ENCODE assay signal across 20 cellular contexts in genomic region chr18:72697706-72698105, GRCh38.
DNase-seq lines count a peak whose midpoint lies in the region; ATAC-seq, FAIRE-seq and TF ChIP-seq lines count a peak whose summit lies in the region.
"Had no signal": no experiment of that assay in that cellular context is flagged by ENCODE, and none has a peak within 500 bp of the region (broad histone marks: within the 10 kb centered on the region; RNA-seq: fewer than 3 reads in every experiment).

No MANE protein-coding gene starts in this region.

- H3K79me2 ChIP-seq in SK-N-SH (ENCODE audit: insufficient read depth) (no peaks in the 10 kb centered on the region), OCI-LY3 (ENCODE audit: low read length) (no peaks in the 10 kb centered on the region), GM12878 (ENCODE audit: control insufficient read depth, insufficient read depth, low read length) (no peaks in the 10 kb centered on the region), neural progenitor cell (ENCODE audit: low read depth) (no peaks in the 10 kb centered on the region)

- no peak for TF ChIP-seq EP300 in SK-N-SH (IDR thresholded peaks at IDR 0.05; ENCODE audit: borderline replicate concordance in 1 of 2, low read depth in 1 of 2, low read length in 1 of 2)
- TF ChIP-seq EP300 in GM12878 (IDR thresholded peaks at IDR 0.05; ENCODE audit: borderline replicate concordance in 1 of 2, control insufficient read depth in 1 of 2, low read depth in 2 of 2, low read length in 2 of 2), result no peak

- H3K9me2 ChIP-seq in SK-N-SH, result no peaks in the 10 kb centered on the region

- H3K27ac ChIP-seq in SK-N-SH (ENCODE audit: low read depth in 2 of 2, low read length in 1 of 2) (no peak overlapping the region), OCI-LY3 (ENCODE audit: low read length) (no peak overlapping the region), GM12878 (ENCODE audit: control insufficient read depth, insufficient read depth) (no peak overlapping the region), neuronal stem cell (replicated peaks; ENCODE audit: low read length) (no peak overlapping the region), neural progenitor cell (no peak overlapping the region)
- H3K27ac ChIP-seq: GM23248 had no signal

- H3K18ac ChIP-seq in neuronal stem cell (ENCODE audit: low read length), result no peak overlapping the region

- no peak for ATAC-seq in SK-N-SH treated with all-trans-retinoic acid at 6 μM for 48 hours
- no peak for ATAC-seq in GM12878
- no peak for ATAC-seq in activated naive CD4-positive, alpha-beta T cell treated with anti-CD3 and anti-CD28 coated beads, Interleukin-2, amount 50 U/mL, for 72 hours

- peak; percentile 13 for FAIRE-seq in GM12878 (lab: Jason Lieb, UNC)
- FAIRE-seq: GM12892, GM18507 had no signal

- no peaks in the 10 kb centered on the region for H3K36me3 Mint-ChIP-seq in activated naive CD4-positive, alpha-beta T cell treated with anti-CD3 and anti-CD28 coated beads, Interleukin-2, amount 50 U/mL, for 72 hours
- no peaks in the 10 kb centered on the region for H3K36me3 Mint-ChIP-seq in neural progenitor cell

- no TSS peak for BruUV-seq in GM12878 (replicated peaks; lab: Mats Ljungman, UMichigan)

- no peaks in the 10 kb centered on the region for H3K79me1 ChIP-seq in neuronal stem cell (ENCODE audit: low read depth, low read length)

- no peak overlapping the region for H3K9ac ChIP-seq in SK-N-SH
- no peak overlapping the region for H3K9ac ChIP-seq in OCI-LY3 (ENCODE audit: low read length)
- no peak overlapping the region for H3K9ac ChIP-seq in GM12878 (ENCODE audit: control insufficient read depth, insufficient read depth, low read length)
- H3K9ac ChIP-seq in neuronal stem cell (ENCODE audit: low read depth, low read length, poor library complexity), result no peak overlapping the region
- H3K9ac ChIP-seq in neural progenitor cell, result no peak overlapping the region
- H3K9ac ChIP-seq: GM23248 had no signal

- TF ChIP-seq POLR2A in GM12878 (IDR thresholded peaks at IDR 0.05; ENCODE audit: low read depth, low read length), result no peak

- in situ Hi-C loops in GM12878 (cut with MboI), result no loop called here

- no peak overlapping the region for H3K4me2 ChIP-seq in SK-N-SH
- H3K4me2 ChIP-seq in OCI-LY3 (ENCODE audit: low read length), result no peak overlapping the region
- H3K4me2 ChIP-seq in GM12878 (ENCODE audit: control insufficient read depth, insufficient read depth), result no peak overlapping the region
- no peak overlapping the region for H3K4me2 ChIP-seq in neuronal stem cell (ENCODE audit: insufficient read depth, low read length, poor library complexity, severe bottlenecking)
- H3K4me2 ChIP-seq in neural progenitor cell, result no peak overlapping the region

- H3K4me1 ChIP-seq in SK-N-SH (ENCODE audit: control insufficient read depth in 1 of 2, insufficient read depth in 2 of 2, low read depth in 1 of 2, low read length in 1 of 2), result peaks cover 0 to under 1% of the 10 kb centered on the region in 2 experiments; a peak in 1 of 4 replicates
- H3K4me1 ChIP-seq in OCI-LY3 (ENCODE audit: low read length), result peaks cover 4% of the 10 kb centered on the region; the same call in 1 of the 2 replicates
- no peaks in the 10 kb centered on the region for H3K4me1 ChIP-seq in GM12878 (ENCODE audit: control insufficient read depth, insufficient read depth, low read length)
- peaks cover 0 to under 1% of the 10 kb centered on the region in 2 donors for H3K4me1 ChIP-seq in neuronal stem cell (ENCODE audit: control insufficient read depth in 2 of 2, insufficient read depth in 1 of 2, low read depth in 1 of 2, low read length in 2 of 2)
- H3K4me1 ChIP-seq in neural progenitor cell, result peaks cover 3% of the 10 kb centered on the region
- H3K4me1 ChIP-seq: Caco-2 had no signal

- H4K8ac ChIP-seq in neuronal stem cell (ENCODE audit: low read depth, low read length), result no peak overlapping the region

- RAD21 ChIA-PET in GM12878 (lab: Charles Lee; ENCODE audit: unreplicated experiment), result no interaction called here

- H2BK12ac ChIP-seq in neuronal stem cell (ENCODE audit: low read length), result no peak overlapping the region

- TF ChIP-seq CTCF in SK-N-SH (IDR thresholded peaks at IDR 0.05) (no peak), OCI-LY3 (IDR thresholded peaks at IDR 0.05; ENCODE audit: low read depth, low read length) (no peak), GM12878 (IDR thresholded peaks at IDR 0.05 in 2 of 3, conservative IDR thresholded peaks at IDR 0.05 in 1 of 3; ENCODE audit: control insufficient read depth in 2 of 3, extremely low read depth in 1 of 3, insufficient read depth in 1 of 3, low read depth in 3 of 3, low read length in 3 of 3) (no peak), neural progenitor cell (IDR thresholded peaks at IDR 0.05) (no peak)

- H3K36me3 ChIP-seq in SK-N-SH (replicated peaks in 1 of 2; ENCODE audit: control insufficient read depth in 1 of 2, insufficient read depth in 2 of 2, low read length in 1 of 2) (no peaks in the 10 kb centered on the region), OCI-LY3 (replicated peaks; ENCODE audit: low read depth, low read length) (no peaks in the 10 kb centered on the region), GM12878 (ENCODE audit: control insufficient read depth in 2 of 2, insufficient read depth in 2 of 2, low read length in 1 of 2) (no peaks in the 10 kb centered on the region), neuronal stem cell (replicated peaks in 1 of 2; ENCODE audit: control insufficient read depth in 2 of 2, insufficient read depth in 2 of 2, low read length in 2 of 2) (no peaks in the 10 kb centered on the region), neural progenitor cell (no peaks in the 10 kb centered on the region)

- no peak overlapping the region for H3K4ac ChIP-seq in neuronal stem cell (ENCODE audit: low read length)

- H3F3A ChIP-seq in SK-N-SH (replicated peaks; ENCODE audit: insufficient read depth) (no peaks in the 10 kb centered on the region), neural progenitor cell (ENCODE audit: low read depth) (no peaks in the 10 kb centered on the region)

- WGBS in SK-N-SH (ENCODE audit: low lambda C conversion rate), result 50% methylated on average over 6 of the region's 6 CpGs
- 45% methylated on average over 6 of the region's 6 CpGs for WGBS in GM12878 (ENCODE audit: insufficient coverage, insufficient replicate concordance, low lambda C conversion rate, missing lambda C conversion rate)
- no CpG with 5 or more reads among the region's 6 CpGs for WGBS in neuronal stem cell (ENCODE audit: extremely low coverage in 2 of 2, insufficient read length in 2 of 2, insufficient replicate concordance in 1 of 2), 2 donors

- H3K27me3 Mint-ChIP-seq in neural progenitor cell (ENCODE audit: insufficient read depth, low read depth), result no peaks in the 10 kb centered on the region
- H3K27me3 Mint-ChIP-seq: CD4-positive, alpha-beta T cell had no signal

- H4K20me1 ChIP-seq in SK-N-SH (ENCODE audit: insufficient read depth) (no peaks in the 10 kb centered on the region), OCI-LY3 (ENCODE audit: insufficient read depth, low read length) (no peaks in the 10 kb centered on the region), GM12878 (ENCODE audit: control insufficient read depth, insufficient read depth) (no peaks in the 10 kb centered on the region), neural progenitor cell (ENCODE audit: low read depth) (no peaks in the 10 kb centered on the region)

- no peak overlapping the region for H3K4me3 Mint-ChIP-seq in neural progenitor cell
- H3K4me3 Mint-ChIP-seq: CD4-positive, alpha-beta T cell had no signal

- peaks cover 5% of the 10 kb centered on the region for H3K4me1 Mint-ChIP-seq in neural progenitor cell

- H3K23ac ChIP-seq in neuronal stem cell (ENCODE audit: low read depth, low read length, poor library complexity), result no peak overlapping the region

- H3K9me3 ChIP-seq in SK-N-SH, result no peaks in the 10 kb centered on the region
- H3K9me3 ChIP-seq in OCI-LY3 (ENCODE audit: insufficient read depth, low read length), result no peaks in the 10 kb centered on the region
- no peaks in the 10 kb centered on the region; the same call in 2 of the 3 replicates for H3K9me3 ChIP-seq in GM12878 (replicated peaks; ENCODE audit: control insufficient read depth, insufficient read depth, low read length)
- no peaks in the 10 kb centered on the region for H3K9me3 ChIP-seq in neuronal stem cell (replicated peaks in 1 of 2; ENCODE audit: control insufficient read depth in 2 of 2, insufficient read depth in 1 of 2, low read depth in 1 of 2, low read length in 2 of 2)
- H3K9me3 ChIP-seq in neural progenitor cell (ENCODE audit: low read depth), result no peaks in the 10 kb centered on the region
- H3K9me3 ChIP-seq: Caco-2 had no signal

- intact Hi-C loops in GM12878 (cut with micrococcal nuclease; ENCODE audit: unreplicated experiment), result no loop called here

- TF ChIP-seq RAD21 in SK-N-SH (IDR thresholded peaks at IDR 0.05; ENCODE audit: low read length), result no peak
- no peak for TF ChIP-seq RAD21 in GM12878 (IDR thresholded peaks at IDR 0.05; ENCODE audit: insufficient read depth, low read depth, low read length)

- H3K27ac Mint-ChIP-seq in activated naive CD4-positive, alpha-beta T cell treated with anti-CD3 and anti-CD28 coated beads, Interleukin-2, amount 50 U/mL, for 72 hours, result no peak overlapping the region
- H3K27ac Mint-ChIP-seq in neural progenitor cell, result no peak overlapping the region
- H3K27ac Mint-ChIP-seq: CD4-positive, alpha-beta T cell had no signal

- H2AFZ ChIP-seq in SK-N-SH (ENCODE audit: low read depth), result peak overlapping the region; percentile 47; the same call in 1 of the 2 replicates
- H2AFZ ChIP-seq in OCI-LY3 (ENCODE audit: low read depth, low read length), result peak overlapping the region; percentile 47; the same call in 1 of the 2 replicates
- H2AFZ ChIP-seq in GM12878 (ENCODE audit: control insufficient read depth, low read depth, low read length), result peak overlapping the region; percentile 9
- H2AFZ ChIP-seq in neuronal stem cell (ENCODE audit: low read length), result peak overlapping the region; percentile 39
- no peak overlapping the region for H2AFZ ChIP-seq in neural progenitor cell (replicated peaks)
- H2AFZ ChIP-seq: GM23248 had no signal

- H3K27me3 ChIP-seq in SK-N-SH (ENCODE audit: insufficient read depth) (no peaks in the 10 kb centered on the region), OCI-LY3 (ENCODE audit: low read depth, low read length) (no peaks in the 10 kb centered on the region), GM12878 (replicated peaks in 1 of 2; ENCODE audit: control insufficient read depth in 2 of 2, insufficient read depth in 2 of 2, low read length in 1 of 2) (no peaks in the 10 kb centered on the region), neuronal stem cell (ENCODE audit: control insufficient read depth in 3 of 3, insufficient read depth in 3 of 3, low read depth in 1 of 3, low read length in 3 of 3) (no peaks in the 10 kb centered on the region), neural progenitor cell (no peaks in the 10 kb centered on the region)

- H3K9me3 Mint-ChIP-seq in activated naive CD4-positive, alpha-beta T cell treated with anti-CD3 and anti-CD28 coated beads, Interleukin-2, amount 50 U/mL, for 72 hours, result peaks cover 0 to under 1% of the 10 kb centered on the region in 2 donors
- no peaks in the 10 kb centered on the region for H3K9me3 Mint-ChIP-seq in neural progenitor cell
- H3K9me3 Mint-ChIP-seq: CD4-positive, alpha-beta T cell had no signal

- DNase-seq in SK-N-SH (no peak), GM12878 (ENCODE audit: low read depth, low spot score) (no peak), neuronal stem cell (ENCODE audit: low spot score) (no peak), LoVo (ENCODE audit: low spot score) (no peak), neural progenitor cell (ENCODE audit: low spot score) (no peak)
- DNase-seq in activated naive CD4-positive, alpha-beta T cell treated with anti-CD3 and anti-CD28 coated beads, Interleukin-2, amount 50 U/mL, for 72 hours (ENCODE audit: low spot score in 2 of 2), result no peak
- DNase-seq: 8988T; Caco-2; CD4-positive, alpha-beta T cell; DMS153; GM23248; NCI-H1417; NCI-H187; NCI-H226; NCI-H526; Right ventricle myocardium superior had no signal

- SMC1A ChIA-PET in GM12878 (lab: Charles Lee; ENCODE audit: uncharacterized antibody, unreplicated experiment), result interaction anchor here (1.1 kb wide), 1 partner anchor 45 kb away, joined by 3 read pairs; no protein-coding TSS in a partner anchor

- H2BK120ac ChIP-seq in neuronal stem cell (ENCODE audit: low read depth, low read length), result no peak overlapping the region

- POLR2A ChIA-PET in SK-N-SH (lab: Yijun Ruan, JAX), result no interaction called here
- POLR2A ChIA-PET in GM12878 (lab: Charles Lee), result no interaction called here

- no peak overlapping the region for H2BK15ac ChIP-seq in neuronal stem cell (ENCODE audit: low read length)

- no peak overlapping the region for H4K91ac ChIP-seq in neuronal stem cell (ENCODE audit: low read depth, low read length, poor library complexity)

- no peak overlapping the region for H3K14ac ChIP-seq in neuronal stem cell (ENCODE audit: low read length)

- no peak overlapping the region for H2AK5ac ChIP-seq in neuronal stem cell (ENCODE audit: low read depth, low read length)

- no peak overlapping the region for H2BK5ac ChIP-seq in neuronal stem cell (ENCODE audit: low read length)

- CTCF ChIA-PET in SK-N-SH (lab: Yijun Ruan, JAX) (no interaction called here), GM12878 (lab: Yijun Ruan, JAX) (interaction anchor here (1.0 kb wide), 1 partner anchor 66 kb away, joined by 4 read pairs; no protein-coding TSS in a partner anchor)

- no peak overlapping the region for H3K4me3 ChIP-seq in SK-N-SH (ENCODE audit: low read depth in 2 of 2, low read length in 1 of 2)
- no peak overlapping the region for H3K4me3 ChIP-seq in OCI-LY3 (ENCODE audit: low read length)
- H3K4me3 ChIP-seq in GM12878, result no peak overlapping the region
- no peak overlapping the region for H3K4me3 ChIP-seq in neuronal stem cell (ENCODE audit: low read length in 2 of 2)
- no peak overlapping the region for H3K4me3 ChIP-seq in neural progenitor cell
- H3K4me3 ChIP-seq: GM23248 had no signal

Comparison
In these comparisons a context has a peak if more than half of its experiments do, and no peak if none do; other contexts are left out.
1. Of the 26 proteins assayed by ChIP-seq in both GM12878 and SK-N-SH: peak only in GM12878: GABPA; only in SK-N-SH: none; in both: none; in neither: 25.